9 cellular contexts compared by ENCODE assay signal in genomic region chr17:38428643-38429371, GRCh38. TPM values are rescaled to one million over a fixed set of nuclear protein-coding genes. Genes with fewer than 3 reads are reported as not detected.
DNase-seq lines count a peak whose midpoint lies in the region; ATAC-seq and TF ChIP-seq lines count a peak whose summit lies in the region.
"Had no signal": no experiment of that assay in that cellular context is flagged by ENCODE, and none has a peak within 500 bp of the region (broad histone marks: within the 10 kb centered on the region; RNA-seq: fewer than 3 reads in every experiment).

No MANE protein-coding gene starts in this region.

- in situ Hi-C loops in Caki2 (cut with HindIII; ENCODE audit: low pct_unique_long_range_greater_than_20kb, low sequenced_read_pairs) = no loop called here
- in situ Hi-C loops in mammary epithelial cell (cut with MboI; ENCODE audit: low sequenced_read_pairs in 2 of 2) = loop anchor here (10.0 to 25.0 kb wide), 2 partner anchors 56 to 233 kb away; partner anchors contain the start of gene EPOP (in 1 of the 2)

- no peaks in the 10 kb centered on the region for H4K20me1 ChIP-seq in mammary epithelial cell (ENCODE audit: insufficient read depth, low read length)

- ATAC-seq in GM19035 (IDR thresholded peaks at IDR 0.05; ENCODE audit: unreplicated experiment) = no peak

- BruUV-seq in mammary epithelial cell (replicated peaks; lab: Mats Ljungman, UMichigan) = no TSS peak

- intact Hi-C loops in mammary epithelial cell (cut with micrococcal nuclease) = no loop called here

- WGBS in mammary epithelial cell (ENCODE audit: low coverage, missing lambda C conversion rate) = 4% methylated on average over 5 of the region's 56 CpGs

- no peaks in the 10 kb centered on the region for H3K27me3 ChIP-seq in mammary epithelial cell (ENCODE audit: insufficient read depth, low read length)

- H3K9me3 ChIP-seq in mammary epithelial cell (replicated peaks; ENCODE audit: insufficient read depth, low read length) = no peaks in the 10 kb centered on the region

- H2AFZ ChIP-seq in mammary epithelial cell (ENCODE audit: low read depth, low read length) = peak overlapping the region; percentile 93

- H3K79me2 ChIP-seq in mammary epithelial cell (ENCODE audit: insufficient read depth, low read length) = no peaks in the 10 kb centered on the region

- H3K4me3 ChIP-seq in mammary epithelial cell (replicated peaks in 1 of 3; ENCODE audit: insufficient read depth in 1 of 3, low read depth in 2 of 3, low read length in 3 of 3) (peak overlapping the region; percentile 68 to 73 (median 71)), skeletal muscle cell (ENCODE audit: low read depth, low read length) (peak overlapping the region; percentile 84)
- H3K4me3 ChIP-seq: K562 had no signal

- H3K36me3 ChIP-seq in mammary epithelial cell (ENCODE audit: insufficient read depth, low read length) = no peaks in the 10 kb centered on the region

- no peak for TF ChIP-seq CTCF in mammary epithelial cell (conservative IDR thresholded peaks at IDR 0.05 in 1 of 2, IDR thresholded peaks at IDR 0.05 in 1 of 2; ENCODE audit: extremely low read depth in 1 of 2, insufficient read depth in 1 of 2, low read depth in 1 of 2, low read length in 2 of 2)

- DNase-seq in Caki2 (ENCODE audit: low read depth) = peak; percentile 37
- peak; percentile 70 for DNase-seq in M059J (ENCODE audit: low read depth)
- DNase-seq in mammary epithelial cell = no peak
- DNase-seq in islet precursor cell = peak; percentile 82
- no peak for DNase-seq in skeletal muscle cell (ENCODE audit: low read depth)
- no peak for DNase-seq in SKM-1 treated with dmso at 0.1 percent for 144 hours (lab: John Stamatoyannopoulos, UW; ENCODE audit: unreplicated experiment)
- DNase-seq in activated gamma-delta T cell (lab: John Stamatoyannopoulos, UW) = no peak

- H3K9ac ChIP-seq in mammary epithelial cell (ENCODE audit: insufficient read depth, low read length) = no peak overlapping the region

- dilution Hi-C loops in mammary epithelial cell (cut with HindIII; ENCODE audit: low sequenced_read_pairs) = no loop called here

- CTCF ChIA-PET in mammary epithelial cell (lab: Charles Lee; ENCODE audit: low non-redundant PET) = no interaction called here

- H3K4me1 ChIP-seq in mammary epithelial cell (ENCODE audit: insufficient read depth, low read length) = peaks cover 20% of the 10 kb centered on the region

- H3K27ac ChIP-seq in mammary epithelial cell (ENCODE audit: insufficient read depth, low read depth, low read length) = no peak overlapping the region

- peak overlapping the region; percentile 98 for H3K4me2 ChIP-seq in mammary epithelial cell (ENCODE audit: insufficient read depth, low read depth, low read length)

RNA-seq across cellular contexts. Expression of gene ARHGAP23, which starts 0.5 kb away (rescaled TPM):
- total RNA-seq in Caki2 (2014; rRNA removed; shearing (Covaris generic); ENCODE audit: low replicate concordance) = 1.4 and 2.3 TPM in 2 replicates
- total RNA-seq in M059J (2014; rRNA removed; shearing (Covaris generic)) = 8.5 and 32.0 TPM in 2 replicates
- total RNA-seq in mammary epithelial cell = 10 to 100 TPM; 30.5 to 43.0 TPM
- polyA plus RNA-seq in mammary epithelial cell = 11.4 TPM
- 28.8 TPM for polyA minus RNA-seq in mammary epithelial cell

Comparison
In these comparisons a context has a peak if more than half of its experiments do, and no peak if none do; other contexts are left out.
1. DNase-seq: peak in Caki2 (single experiment), M059J (single experiment) and islet precursor cell (single experiment); none in mammary epithelial cell (single experiment), skeletal muscle cell (single experiment), SKM-1 treated with dmso at 0.1 percent for 144 hours (single experiment) and activated gamma-delta T cell (single experiment).